28 cellular contexts compared by ENCODE assay signal in the genomic region with DNA sequence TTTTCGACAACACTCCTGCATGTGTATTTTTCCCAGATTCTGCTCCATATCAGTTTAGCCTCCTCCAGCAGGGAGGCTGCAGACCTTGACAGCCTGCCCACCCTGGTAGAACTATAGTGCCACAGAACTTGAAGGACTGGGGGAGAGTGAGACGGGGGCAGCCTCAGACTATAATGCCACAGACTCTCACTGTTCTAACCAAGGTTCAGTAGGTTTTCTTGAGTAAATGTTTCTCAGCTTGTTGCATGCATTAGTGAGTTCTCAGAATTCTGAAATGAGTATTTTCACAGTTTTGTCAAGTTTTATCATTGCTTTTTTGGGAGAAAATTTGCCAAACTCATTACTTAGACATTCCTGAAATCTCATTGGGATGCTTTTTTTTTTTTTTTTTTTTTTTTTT.
"Had no signal": no experiment of that assay in that cellular context is flagged by ENCODE, and none has a peak within 500 bp of the region (broad histone marks: within the 10 kb centered on the region; RNA-seq: fewer than 3 reads in every experiment).

No MANE protein-coding gene starts in this region.

- H3K4me3 Mint-ChIP-seq: stimulated activated effector memory CD8-positive, alpha-beta T cell treated with anti-CD3 and anti-CD28 coated beads, Interleukin-12 subunit alpha, Interleukin-12 subunit beta, amount 100 ng/mL, for 72 hours; stimulated activated memory B cell treated with anti-CD40 and anti-IgM and Interleukin-4, amounts not matched to agents 10 μg/mL and 1 μg/mL and 100 μg/mL, for 72 hours; stimulated activated naive B cell treated with anti-CD40 and anti-IgM and Interleukin-4, amounts not matched to agents 10 μg/mL and 1 μg/mL and 100 μg/mL, for 72 hours; stimulated activated naive CD8-positive, alpha-beta T cell treated with anti-CD3 and anti-CD28 coated beads, Interleukin-15, amount 100 ng/mL, for 72 hours; stimulated activated naive CD8-positive, alpha-beta T cell treated with anti-CD3 and anti-CD28 coated beads, Interleukin-15, Interleukin-2, amounts not matched to agents 100 ng/mL and 50 ng/mL, for 24 hours; type B pancreatic cell had no signal

- H3K4me3 ChIP-seq: stomach, suprapubic skin, testis, thoracic aorta, thyroid gland, tibial artery, tibial nerve, transverse colon, upper lobe of left lung, upper lobe of right lung, uterus, vagina had no signal

- H3K4me1 ChIP-seq: suprapubic skin, testis, thyroid gland, tibial nerve, transverse colon, upper lobe of left lung, upper lobe of right lung, uterus, vagina had no signal

- H3K27me3 Mint-ChIP-seq: stimulated activated memory B cell treated with anti-CD40 and anti-IgM and Interleukin-4, amounts not matched to agents 10 μg/mL and 1 μg/mL and 100 μg/mL, for 72 hours; stimulated activated naive B cell treated with anti-CD40 and anti-IgM and Interleukin-4, amounts not matched to agents 10 μg/mL and 1 μg/mL and 100 μg/mL, for 72 hours; stimulated activated naive CD8-positive, alpha-beta T cell treated with anti-CD3 and anti-CD28 coated beads, Interleukin-15, amount 100 ng/mL, for 72 hours; stimulated activated naive CD8-positive, alpha-beta T cell treated with anti-CD3 and anti-CD28 coated beads, Interleukin-15, Interleukin-2, amounts not matched to agents 100 ng/mL and 50 ng/mL, for 24 hours; type B pancreatic cell had no signal

- H3K27me3 ChIP-seq: stomach, suprapubic skin, testis, thyroid gland, tibial artery, tibial nerve, transverse colon, upper lobe of left lung, upper lobe of right lung, uterus, vagina had no signal

- H3K36me3 ChIP-seq: stomach, suprapubic skin, thoracic aorta, thyroid gland, tibial artery, tibial nerve, transverse colon, upper lobe of left lung, upper lobe of right lung, uterus, vagina had no signal

- H3K9me3 Mint-ChIP-seq: stimulated activated effector memory CD8-positive, alpha-beta T cell treated with anti-CD3 and anti-CD28 coated beads, Interleukin-12 subunit alpha, Interleukin-12 subunit beta, amount 100 ng/mL, for 72 hours had no signal

- H3K36me3 Mint-ChIP-seq: stimulated activated effector memory CD8-positive, alpha-beta T cell treated with anti-CD3 and anti-CD28 coated beads, Interleukin-12 subunit alpha, Interleukin-12 subunit beta, amount 100 ng/mL, for 72 hours; stimulated activated memory B cell treated with anti-CD40 and anti-IgM and Interleukin-4, amounts not matched to agents 10 μg/mL and 1 μg/mL and 100 μg/mL, for 72 hours; type B pancreatic cell had no signal

- H3K9me3 ChIP-seq: testis, thyroid gland, upper lobe of right lung, vagina had no signal

- DNase-seq: stimulated activated CD4-positive, alpha-beta T cell treated with anti-CD3 and anti-CD28 coated beads, Interleukin-2, amount 100 ng/mL, for 48 hours; stimulated activated CD4-positive, alpha-beta T cell treated with anti-CD3 and anti-CD28 coated beads, Interleukin-4, amount 100 ng/mL, for 1 hour; stimulated activated CD4-positive, alpha-beta T cell treated with anti-CD3 and anti-CD28 coated beads, Interleukin-4, amount 100 ng/mL, for 24 hours; stimulated activated CD4-positive, alpha-beta T cell treated with anti-CD3 and anti-CD28 coated beads, Interleukin-4, amount 100 ng/mL, for 4 hours; stimulated activated CD8-positive, alpha-beta memory T cell treated with anti-CD3 and anti-CD28 coated beads, Interleukin-4, amount 100 ng/mL, for 48 hours; stimulated activated naive B cell treated with anti-CD40 and anti-IgM and Interleukin-4, amounts not matched to agents 10 μg/mL and 1 μg/mL and 100 μg/mL, for 72 hours; stimulated activated naive CD4-positive, alpha-beta T cell; stimulated activated naive CD4-positive, alpha-beta T cell treated with Interleukin-2 at 50 U/mL for 16 hours; stimulated activated naive CD8-positive, alpha-beta T cell treated with anti-CD3 and anti-CD28 coated beads, Interleukin-15, amount 100 ng/mL, for 72 hours; stimulated activated naive CD8-positive, alpha-beta T cell treated with anti-CD3 and anti-CD28 coated beads, Interleukin-15, Interleukin-2, amounts not matched to agents 100 U/mL and 50 U/mL, for 24 hours; stomach; substantia nigra; testis; thyroid gland; tibial artery; transverse colon; trophoblast cell; upper lobe of left lung; upper lobe of right lung; uterus had no signal

- H3K27ac Mint-ChIP-seq: stimulated activated effector memory CD8-positive, alpha-beta T cell treated with anti-CD3 and anti-CD28 coated beads, Interleukin-12 subunit alpha, Interleukin-12 subunit beta, amount 100 ng/mL, for 72 hours; stimulated activated memory B cell treated with anti-CD40 and anti-IgM and Interleukin-4, amounts not matched to agents 10 μg/mL and 1 μg/mL and 100 μg/mL, for 72 hours; stimulated activated naive B cell treated with anti-CD40 and anti-IgM and Interleukin-4, amounts not matched to agents 10 μg/mL and 1 μg/mL and 100 μg/mL, for 72 hours; stimulated activated naive CD8-positive, alpha-beta T cell treated with anti-CD3 and anti-CD28 coated beads, Interleukin-15, amount 100 ng/mL, for 72 hours; stimulated activated naive CD8-positive, alpha-beta T cell treated with anti-CD3 and anti-CD28 coated beads, Interleukin-15, Interleukin-2, amounts not matched to agents 100 ng/mL and 50 ng/mL, for 24 hours; type B pancreatic cell had no signal

- H3K4me1 Mint-ChIP-seq: stimulated activated effector memory CD8-positive, alpha-beta T cell treated with anti-CD3 and anti-CD28 coated beads, Interleukin-12 subunit alpha, Interleukin-12 subunit beta, amount 100 ng/mL, for 72 hours; stimulated activated memory B cell treated with anti-CD40 and anti-IgM and Interleukin-4, amounts not matched to agents 10 μg/mL and 1 μg/mL and 100 μg/mL, for 72 hours; stimulated activated naive CD8-positive, alpha-beta T cell treated with anti-CD3 and anti-CD28 coated beads, Interleukin-15, amount 100 ng/mL, for 72 hours had no signal

- H3K27ac ChIP-seq: stomach, suprapubic skin, testis, thoracic aorta, thyroid gland, tibial artery, tibial nerve, transverse colon, upper lobe of left lung, upper lobe of right lung, uterus, vagina had no signal
